In the genomic region with DNA sequence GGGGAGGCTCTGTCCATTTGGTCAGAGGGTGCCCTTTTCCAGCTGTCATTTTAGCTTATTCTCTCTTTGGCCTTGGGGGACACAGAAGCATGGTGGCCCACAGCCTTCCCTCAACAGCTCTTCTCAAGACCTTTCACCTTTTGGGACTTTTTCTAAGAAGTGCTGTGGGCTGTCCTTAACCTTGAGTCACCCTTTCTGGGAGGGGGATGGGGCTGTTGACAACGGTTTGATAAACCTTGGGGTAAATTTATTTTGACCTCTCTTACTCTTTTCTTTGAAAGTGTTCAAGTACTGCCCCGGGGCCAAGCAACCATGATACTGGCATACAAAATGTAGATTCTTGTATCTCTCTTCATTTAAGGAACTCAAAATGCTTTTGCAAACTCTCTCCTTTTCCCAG, we compare ENCODE assay signal across 1 cellular context.
TF ChIP-seq lines count a peak whose summit lies in the region.

No MANE protein-coding gene starts in this region.

TF ChIP-seq in SK-N-SH, 30 proteins besides CTCF, POLR2A, EP300 and RAD21 (continued from another document):
- TF ChIP-seq, protein P1, sequence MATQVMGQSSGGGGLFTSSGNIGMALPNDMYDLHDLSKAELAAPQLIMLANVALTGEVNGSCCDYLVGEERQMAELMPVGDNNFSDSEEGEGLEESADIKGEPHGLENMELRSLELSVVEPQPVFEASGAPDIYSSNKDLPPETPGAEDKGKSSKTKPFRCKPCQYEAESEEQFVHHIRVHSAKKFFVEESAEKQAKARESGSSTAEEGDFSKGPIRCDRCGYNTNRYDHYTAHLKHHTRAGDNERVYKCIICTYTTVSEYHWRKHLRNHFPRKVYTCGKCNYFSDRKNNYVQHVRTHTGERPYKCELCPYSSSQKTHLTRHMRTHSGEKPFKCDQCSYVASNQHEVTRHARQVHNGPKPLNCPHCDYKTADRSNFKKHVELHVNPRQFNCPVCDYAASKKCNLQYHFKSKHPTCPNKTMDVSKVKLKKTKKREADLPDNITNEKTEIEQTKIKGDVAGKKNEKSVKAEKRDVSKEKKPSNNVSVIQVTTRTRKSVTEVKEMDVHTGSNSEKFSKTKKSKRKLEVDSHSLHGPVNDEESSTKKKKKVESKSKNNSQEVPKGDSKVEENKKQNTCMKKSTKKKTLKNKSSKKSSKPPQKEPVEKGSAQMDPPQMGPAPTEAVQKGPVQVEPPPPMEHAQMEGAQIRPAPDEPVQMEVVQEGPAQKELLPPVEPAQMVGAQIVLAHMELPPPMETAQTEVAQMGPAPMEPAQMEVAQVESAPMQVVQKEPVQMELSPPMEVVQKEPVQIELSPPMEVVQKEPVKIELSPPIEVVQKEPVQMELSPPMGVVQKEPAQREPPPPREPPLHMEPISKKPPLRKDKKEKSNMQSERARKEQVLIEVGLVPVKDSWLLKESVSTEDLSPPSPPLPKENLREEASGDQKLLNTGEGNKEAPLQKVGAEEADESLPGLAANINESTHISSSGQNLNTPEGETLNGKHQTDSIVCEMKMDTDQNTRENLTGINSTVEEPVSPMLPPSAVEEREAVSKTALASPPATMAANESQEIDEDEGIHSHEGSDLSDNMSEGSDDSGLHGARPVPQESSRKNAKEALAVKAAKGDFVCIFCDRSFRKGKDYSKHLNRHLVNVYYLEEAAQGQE (IDR thresholded peaks at IDR 0.05; ENCODE audit: low read depth, low read length) = no peak
- TF ChIP-seq GATA2 (CRISPR knock-in tag; IDR thresholded peaks at IDR 0.05) (no peak), JUND (IDR thresholded peaks at IDR 0.05) (no peak), EZH2phosphoT487 (IDR thresholded peaks at IDR 0.05; ENCODE audit: borderline replicate concordance, low read depth) (no peak), RFX5 (IDR thresholded peaks at IDR 0.05; ENCODE audit: low read length) (no peak), NFIC (IDR thresholded peaks at IDR 0.05; ENCODE audit: borderline replicate concordance) (no peak), YY1 (IDR thresholded peaks at IDR 0.05; ENCODE audit: low read depth) (no peak), MXI1 (IDR thresholded peaks at IDR 0.05; ENCODE audit: low read depth, low read length) (no peak), RCOR1 (IDR thresholded peaks at IDR 0.05; ENCODE audit: low read length) (no peak), MEF2A (IDR thresholded peaks at IDR 0.05; ENCODE audit: borderline replicate concordance, low read depth) (no peak), CHD2 (IDR thresholded peaks at IDR 0.05; ENCODE audit: low read length, partially characterized antibody) (no peak), GABPA (IDR thresholded peaks at IDR 0.05; ENCODE audit: low read depth) (no peak)
- TF ChIP-seq, protein P2, sequence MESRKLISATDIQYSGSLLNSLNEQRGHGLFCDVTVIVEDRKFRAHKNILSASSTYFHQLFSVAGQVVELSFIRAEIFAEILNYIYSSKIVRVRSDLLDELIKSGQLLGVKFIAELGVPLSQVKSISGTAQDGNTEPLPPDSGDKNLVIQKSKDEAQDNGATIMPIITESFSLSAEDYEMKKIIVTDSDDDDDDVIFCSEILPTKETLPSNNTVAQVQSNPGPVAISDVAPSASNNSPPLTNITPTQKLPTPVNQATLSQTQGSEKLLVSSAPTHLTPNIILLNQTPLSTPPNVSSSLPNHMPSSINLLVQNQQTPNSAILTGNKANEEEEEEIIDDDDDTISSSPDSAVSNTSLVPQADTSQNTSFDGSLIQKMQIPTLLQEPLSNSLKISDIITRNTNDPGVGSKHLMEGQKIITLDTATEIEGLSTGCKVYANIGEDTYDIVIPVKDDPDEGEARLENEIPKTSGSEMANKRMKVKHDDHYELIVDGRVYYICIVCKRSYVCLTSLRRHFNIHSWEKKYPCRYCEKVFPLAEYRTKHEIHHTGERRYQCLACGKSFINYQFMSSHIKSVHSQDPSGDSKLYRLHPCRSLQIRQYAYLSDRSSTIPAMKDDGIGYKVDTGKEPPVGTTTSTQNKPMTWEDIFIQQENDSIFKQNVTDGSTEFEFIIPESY (IDR thresholded peaks at IDR 0.05; ENCODE audit: borderline replicate concordance, low read depth) = no peak
- TF ChIP-seq, protein P3, sequence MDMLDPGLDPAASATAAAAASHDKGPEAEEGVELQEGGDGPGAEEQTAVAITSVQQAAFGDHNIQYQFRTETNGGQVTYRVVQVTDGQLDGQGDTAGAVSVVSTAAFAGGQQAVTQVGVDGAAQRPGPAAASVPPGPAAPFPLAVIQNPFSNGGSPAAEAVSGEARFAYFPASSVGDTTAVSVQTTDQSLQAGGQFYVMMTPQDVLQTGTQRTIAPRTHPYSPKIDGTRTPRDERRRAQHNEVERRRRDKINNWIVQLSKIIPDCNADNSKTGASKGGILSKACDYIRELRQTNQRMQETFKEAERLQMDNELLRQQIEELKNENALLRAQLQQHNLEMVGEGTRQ (IDR thresholded peaks at IDR 0.05; ENCODE audit: borderline replicate concordance, low read depth, low read length) = no peak
TF ChIP-seq in SK-N-SH: peak in this region for 0.
